29 cellular contexts compared by ENCODE assay signal in genomic region chr1:21362096-21362495, GRCh38.
DNase-seq lines count a peak whose midpoint lies in the region; ATAC-seq and TF ChIP-seq lines count a peak whose summit lies in the region.
"Had no signal": no experiment of that assay in that cellular context is flagged by ENCODE, and none has a peak within 500 bp of the region (broad histone marks: within the 10 kb centered on the region; RNA-seq: fewer than 3 reads in every experiment).

No MANE protein-coding gene starts in this region.

- no peaks in the 10 kb centered on the region for H3K36me3 ChIP-seq in SK-N-SH (replicated peaks in 1 of 2; ENCODE audit: control insufficient read depth in 1 of 2, insufficient read depth in 2 of 2, low read length in 1 of 2)
- no peaks in the 10 kb centered on the region for H3K36me3 ChIP-seq in suprapubic skin
- H3K36me3 ChIP-seq: transverse colon had no signal

- ATAC-seq in SK-N-SH treated with all-trans-retinoic acid at 6 μM for 48 hours (no peak; the same call in 2 of the 3 replicates), HG02970 (IDR thresholded peaks at IDR 0.05; ENCODE audit: low FRiP score, unreplicated experiment) (no peak), WTC11 (no peak), GM19455 (IDR thresholded peaks at IDR 0.05; ENCODE audit: unreplicated experiment) (no peak)
- ATAC-seq: body of pancreas, K562, left lobe of liver had no signal

- TF ChIP-seq EP300 in SK-N-SH (IDR thresholded peaks at IDR 0.05; ENCODE audit: borderline replicate concordance in 1 of 2, low read depth in 1 of 2, low read length in 1 of 2): no peak
- TF ChIP-seq EP300 in suprapubic skin (IDR thresholded peaks at IDR 0.05): no peak

- H3K4me3 ChIP-seq in SK-N-SH (ENCODE audit: low read depth in 2 of 2, low read length in 1 of 2): no peak overlapping the region
- H3K4me3 ChIP-seq in dorsolateral prefrontal cortex: peak overlapping the region in 3 of 59 donors; percentile 1 to 19 (median 8)
- H3K4me3 ChIP-seq in suprapubic skin: no peak overlapping the region
- H3K4me3 ChIP-seq: body of pancreas, hepatocyte, K562, transverse colon had no signal

- TF ChIP-seq POLR2A in suprapubic skin (IDR thresholded peaks at IDR 0.05): no peak

- H3K9me3 Mint-ChIP-seq in WTC11: no peaks in the 10 kb centered on the region
- H3K9me3 Mint-ChIP-seq: activated naive CD8-positive, alpha-beta T cell treated with anti-CD3 and anti-CD28 coated beads, Interleukin-2, amount 10 ng/mL, durations not matched to agents 7 days and 5 days; CD4-positive, alpha-beta T cell; naive B cell; stimulated activated naive CD8-positive, alpha-beta T cell treated with anti-CD3 and anti-CD28 coated beads, Interleukin-15, Interleukin-2, amounts not matched to agents 100 ng/mL and 50 ng/mL, for 24 hours had no signal

- no peak for DNase-seq in SK-N-SH
- peak in 8 of 10 donors; percentile 50 to 71 (median 61) for DNase-seq in dorsolateral prefrontal cortex
- DNase-seq in suprapubic skin (ENCODE audit: low spot score in 2 of 2): no peak
- DNase-seq in WTC11 (ENCODE audit: low spot score): no peak
- DNase-seq: 8988T; activated CD4-positive, alpha-beta T cell treated with anti-CD3 and anti-CD28 coated beads for 4 hours; activated gamma-delta T cell; activated naive CD8-positive, alpha-beta T cell treated with anti-CD3 and anti-CD28 coated beads, Interleukin-2, amount 10 ng/mL, durations not matched to agents 7 days and 5 days; activated T-cell treated with anti-CD3 and anti-CD28 coated beads, Interleukin-2, amount 50 U/mL, for 1 hour; body of pancreas; CD4-positive, alpha-beta T cell; effector CD4-positive, alpha-beta T cell; erythroblast; mesendoderm; naive B cell; NCI-H1417; NCI-H2081; NCI-H345; NCI-H774; T-helper 2 cell; transverse colon had no signal

- H3K36me3 Mint-ChIP-seq in WTC11: no peaks in the 10 kb centered on the region
- H3K36me3 Mint-ChIP-seq: activated naive CD8-positive, alpha-beta T cell treated with anti-CD3 and anti-CD28 coated beads, Interleukin-2, amount 10 ng/mL, durations not matched to agents 7 days and 5 days; naive B cell had no signal

- H3K27me3 Mint-ChIP-seq in WTC11 (ENCODE audit: low read depth): no peaks in the 10 kb centered on the region; the same call in 1 of the 2 replicates
- H3K27me3 Mint-ChIP-seq: CD4-positive, alpha-beta T cell; naive B cell; stimulated activated naive CD8-positive, alpha-beta T cell treated with anti-CD3 and anti-CD28 coated beads, Interleukin-15, Interleukin-2, amounts not matched to agents 100 ng/mL and 50 ng/mL, for 24 hours had no signal

- no peaks in the 10 kb centered on the region for H3K27me3 ChIP-seq in SK-N-SH (ENCODE audit: insufficient read depth)
- H3K27me3 ChIP-seq in dorsolateral prefrontal cortex: no peaks in the 10 kb centered on the region
- H3K27me3 ChIP-seq in layer of hippocampus (ENCODE audit: control insufficient read depth, insufficient read depth, low read length): no peaks in the 10 kb centered on the region
- H3K27me3 ChIP-seq in suprapubic skin: no peaks in the 10 kb centered on the region
- H3K27me3 ChIP-seq: body of pancreas, hepatocyte, transverse colon had no signal

- H3K9me2 ChIP-seq in SK-N-SH: no peaks in the 10 kb centered on the region

- CTCF ChIA-PET in SK-N-SH (lab: Yijun Ruan, JAX) (interaction anchor here (0.9 to 3.9 kb wide), 4 partner anchors 7 to 107 kb away, joined by 3 to 31 read pairs (median 8); no protein-coding TSS in a partner anchor), WTC11 (lab: Charles Lee) (interaction anchor here (1.0 to 1.7 kb wide), 3 partner anchors 27 to 107 kb away, joined by 3 to 16 read pairs (median 4); no protein-coding TSS in a partner anchor)

- no peak overlapping the region for H3K9ac ChIP-seq in SK-N-SH

- H3F3A ChIP-seq in SK-N-SH (replicated peaks; ENCODE audit: insufficient read depth): no peaks in the 10 kb centered on the region

- H3K4me2 ChIP-seq in SK-N-SH: no peak overlapping the region
- H3K4me2 ChIP-seq: hepatocyte had no signal

- no peaks in the 10 kb centered on the region for H4K20me1 ChIP-seq in SK-N-SH (ENCODE audit: insufficient read depth)

- no peaks in the 10 kb centered on the region for H3K79me2 ChIP-seq in SK-N-SH (ENCODE audit: insufficient read depth)
- H3K79me2 ChIP-seq: hepatocyte had no signal

- H3K27ac Mint-ChIP-seq in WTC11: no peak overlapping the region
- H3K27ac Mint-ChIP-seq: activated naive CD8-positive, alpha-beta T cell treated with anti-CD3 and anti-CD28 coated beads, Interleukin-2, amount 10 ng/mL, durations not matched to agents 7 days and 5 days; CD4-positive, alpha-beta T cell; stimulated activated naive CD8-positive, alpha-beta T cell treated with anti-CD3 and anti-CD28 coated beads, Interleukin-15, Interleukin-2, amounts not matched to agents 100 ng/mL and 50 ng/mL, for 24 hours had no signal

- intact Hi-C loops in dorsolateral prefrontal cortex (cut with DNase I): no loop called here

- H3K4me1 ChIP-seq in SK-N-SH (ENCODE audit: control insufficient read depth in 1 of 2, insufficient read depth in 2 of 2, low read depth in 1 of 2, low read length in 1 of 2) (peaks cover 0 to 7% of the 10 kb centered on the region in 2 experiments; a peak in 1 of 4 replicates), suprapubic skin (peaks cover 12% of the 10 kb centered on the region)
- H3K4me1 ChIP-seq: body of pancreas, transverse colon had no signal

- peak overlapping the region; percentile 51; the same call in 1 of the 2 replicates for H2AFZ ChIP-seq in SK-N-SH (ENCODE audit: low read depth)
- H2AFZ ChIP-seq: hepatocyte had no signal

- 85% methylated on average over 3 of the region's 3 CpGs for WGBS in SK-N-SH (ENCODE audit: low lambda C conversion rate)
- WGBS in suprapubic skin: 47% methylated on average over 3 of the region's 3 CpGs

- TF ChIP-seq RAD21 in SK-N-SH (IDR thresholded peaks at IDR 0.05; ENCODE audit: low read length): 0 out of 2 replicates have a peak, but pooled peaks have one; percentile 3

- H3K4me3 Mint-ChIP-seq in WTC11: no peak overlapping the region
- H3K4me3 Mint-ChIP-seq: activated naive CD8-positive, alpha-beta T cell treated with anti-CD3 and anti-CD28 coated beads, Interleukin-2, amount 10 ng/mL, durations not matched to agents 7 days and 5 days; CD4-positive, alpha-beta T cell; naive B cell; stimulated activated naive CD8-positive, alpha-beta T cell treated with anti-CD3 and anti-CD28 coated beads, Interleukin-15, Interleukin-2, amounts not matched to agents 100 ng/mL and 50 ng/mL, for 24 hours had no signal

- H3K27ac ChIP-seq in SK-N-SH (ENCODE audit: low read depth in 2 of 2, low read length in 1 of 2) (peak overlapping the region in 1 of 2 experiments; percentile 12; a peak in 1 of 4 replicates), dorsolateral prefrontal cortex (peak overlapping the region in 58 of 59 donors; percentile 16 to 94 (median 87)), layer of hippocampus (ENCODE audit: low read depth, low read length) (peak overlapping the region; percentile 88), suprapubic skin (peak overlapping the region; percentile 33)
- H3K27ac ChIP-seq: body of pancreas, hepatocyte, transverse colon had no signal

- POLR2A ChIA-PET in SK-N-SH (lab: Yijun Ruan, JAX): interaction anchor here (1.0 kb wide), 1 partner anchor 56 kb away, joined by 3 read pairs; no protein-coding TSS in a partner anchor
- POLR2A ChIA-PET in WTC11 (lab: Charles Lee): no interaction called here

- no peaks in the 10 kb centered on the region for H3K4me1 Mint-ChIP-seq in WTC11

- H3K9me3 ChIP-seq in SK-N-SH (no peaks in the 10 kb centered on the region), suprapubic skin (no peaks in the 10 kb centered on the region)
- H3K9me3 ChIP-seq: body of pancreas, transverse colon had no signal

- TF ChIP-seq CTCF in SK-N-SH (IDR thresholded peaks at IDR 0.05) (no peak), dorsolateral prefrontal cortex (IDR thresholded peaks at IDR 0.05 in 54 of 56, conservative IDR thresholded peaks at IDR 0.05 in 2 of 56; ENCODE audit: low read depth in 1 of 56, partially characterized antibody in 56 of 56) (peak in 2 of 56 donors; percentile 12 to 23), suprapubic skin (IDR thresholded peaks at IDR 0.05) (no peak), WTC11 (IDR thresholded peaks at IDR 0.05) (no peak)

TF ChIP-seq in SK-N-SH, 30 proteins besides CTCF, POLR2A, EP300 and RAD21 (continues in another document):
- TF ChIP-seq GATA2 (CRISPR knock-in tag; IDR thresholded peaks at IDR 0.05): no peak
- no peak for TF ChIP-seq FOSL2 (IDR thresholded peaks at IDR 0.05; ENCODE audit: borderline replicate concordance, low read depth)
- TF ChIP-seq FOXJ3 (CRISPR knock-in tag; IDR thresholded peaks at IDR 0.05): no peak
- no peak for TF ChIP-seq RFX5 (IDR thresholded peaks at IDR 0.05; ENCODE audit: low read length)
- no peak for TF ChIP-seq TCF12 (IDR thresholded peaks at IDR 0.05)
- no peak for TF ChIP-seq EZH2phosphoT487 (IDR thresholded peaks at IDR 0.05; ENCODE audit: borderline replicate concordance, low read depth)
- TF ChIP-seq JUND (IDR thresholded peaks at IDR 0.05): no peak
- TF ChIP-seq TEAD4 (IDR thresholded peaks at IDR 0.05; ENCODE audit: borderline replicate concordance, insufficient read depth): no peak
- TF ChIP-seq YY1 (IDR thresholded peaks at IDR 0.05; ENCODE audit: low read depth): no peak

TF ChIP-seq in SK-N-SH treated with all-trans-retinoic acid at 6 μM for 48 hours, 23 proteins besides CTCF, POLR2A, EP300 and RAD21 (continues in another document):
- TF ChIP-seq ZNF8 (CRISPR knock-in tag; IDR thresholded peaks at IDR 0.05): no peak
- no peak for TF ChIP-seq BACH2 (CRISPR knock-in tag; IDR thresholded peaks at IDR 0.05; ENCODE audit: borderline replicate concordance)
- no peak for TF ChIP-seq OSR1 (CRISPR knock-in tag; IDR thresholded peaks at IDR 0.05)
- TF ChIP-seq RARB (CRISPR knock-in tag; IDR thresholded peaks at IDR 0.05): no peak

TF ChIP-seq in WTC11, 78 proteins besides CTCF, POLR2A, EP300 and RAD21 (continues in another document):
- TF ChIP-seq MAX (CRISPR knock-in tag; IDR thresholded peaks at IDR 0.05) (no peak), CREM (CRISPR knock-in tag; IDR thresholded peaks at IDR 0.05) (no peak), JAZF1 (CRISPR knock-in tag; IDR thresholded peaks at IDR 0.05) (no peak), GTF2I (CRISPR knock-in tag; conservative IDR thresholded peaks at IDR 0.05) (no peak), ATF1 (CRISPR knock-in tag; IDR thresholded peaks at IDR 0.05) (no peak), FOXJ3 (CRISPR knock-in tag; IDR thresholded peaks at IDR 0.05; ENCODE audit: borderline replicate concordance) (no peak)

Comparison
In these comparisons a context has a peak if more than half of its experiments do, and no peak if none do; other contexts are left out.
1. DNase-seq: peak in dorsolateral prefrontal cortex (8 of 10); none in SK-N-SH (single experiment), suprapubic skin (0 of 2) and WTC11 (single experiment).